In the genomic region with DNA sequence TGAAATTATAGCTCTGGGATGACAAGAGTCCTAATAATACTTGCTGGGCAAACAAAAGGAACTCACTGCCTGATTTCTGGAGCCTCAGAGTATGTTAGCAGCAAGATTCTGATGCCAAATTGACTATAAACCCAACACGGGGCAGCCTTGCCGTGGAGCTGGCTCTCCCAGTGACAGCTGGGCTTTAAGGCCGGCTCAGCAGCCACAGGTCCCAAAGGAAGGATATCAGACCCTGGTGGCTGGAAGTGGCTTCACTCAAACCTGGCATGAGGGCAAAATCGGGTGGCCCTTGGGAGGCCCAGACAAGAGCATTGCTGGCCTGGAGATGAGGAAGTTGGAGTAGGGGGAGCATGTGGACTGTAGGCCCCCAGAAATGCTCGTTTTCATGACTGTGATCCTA, we compare ENCODE assay signal across 27 cellular contexts.
"Had no signal": no experiment of that assay in that cellular context is flagged by ENCODE, and none has a peak within 500 bp of the region (broad histone marks: within the 10 kb centered on the region; RNA-seq: fewer than 3 reads in every experiment).

No MANE protein-coding gene starts in this region.

- H3K27ac Mint-ChIP-seq: naive thymus-derived CD8-positive, alpha-beta T cell; natural killer cell treated with Interleukin-12 subunit alpha and Interleukin-12 subunit beta and Interleukin-15 and Interleukin-18, amount 100 ng/mL, for 72 hours; neural progenitor cell; progenitor cell of endocrine pancreas; stimulated activated effector memory CD8-positive, alpha-beta T cell treated with anti-CD3 and anti-CD28 coated beads, Interleukin-12 subunit alpha, Interleukin-12 subunit beta, amount 100 ng/mL, for 72 hours; stimulated activated naive CD8-positive, alpha-beta T cell treated with anti-CD3 and anti-CD28 coated beads, Interleukin-15, Interleukin-2, amounts not matched to agents 100 ng/mL and 50 ng/mL, for 24 hours had no signal

- H3K4me3 Mint-ChIP-seq: naive thymus-derived CD8-positive, alpha-beta T cell; natural killer cell treated with Interleukin-12 subunit alpha and Interleukin-12 subunit beta and Interleukin-15 and Interleukin-18, amount 100 ng/mL, for 72 hours; neural progenitor cell; stimulated activated effector memory CD8-positive, alpha-beta T cell treated with anti-CD3 and anti-CD28 coated beads, Interleukin-12 subunit alpha, Interleukin-12 subunit beta, amount 100 ng/mL, for 72 hours; stimulated activated naive B cell treated with anti-CD40 and anti-IgM and Interleukin-4, amounts not matched to agents 10 μg/mL and 1 μg/mL and 100 μg/mL, for 72 hours; stimulated activated naive CD8-positive, alpha-beta T cell treated with anti-CD3 and anti-CD28 coated beads, Interleukin-15, Interleukin-2, amounts not matched to agents 100 ng/mL and 50 ng/mL, for 24 hours had no signal

- H3K4me3 ChIP-seq: neural progenitor cell, ovary, psoas muscle, right lobe of liver, sigmoid colon, stomach, thoracic aorta, thyroid gland, tibial nerve, upper lobe of left lung, vagina had no signal

- H3K4me2 ChIP-seq: neural progenitor cell had no signal

- H3K27me3 Mint-ChIP-seq: naive thymus-derived CD8-positive, alpha-beta T cell; natural killer cell treated with Interleukin-12 subunit alpha and Interleukin-12 subunit beta and Interleukin-15 and Interleukin-18, amount 100 ng/mL, for 72 hours; progenitor cell of endocrine pancreas; stimulated activated naive B cell treated with anti-CD40 and anti-IgM and Interleukin-4, amounts not matched to agents 10 μg/mL and 1 μg/mL and 100 μg/mL, for 72 hours; stimulated activated naive CD8-positive, alpha-beta T cell treated with anti-CD3 and anti-CD28 coated beads, Interleukin-15, Interleukin-2, amounts not matched to agents 100 ng/mL and 50 ng/mL, for 24 hours had no signal

- H3K4me1 ChIP-seq: neural progenitor cell, parathyroid adenoma, psoas muscle, right lobe of liver, tibial nerve, vagina had no signal

- H3K27me3 ChIP-seq: neural progenitor cell, ovary, right lobe of liver, sigmoid colon, stomach, thyroid gland, tibial nerve, upper lobe of left lung, vagina had no signal

- H3K36me3 ChIP-seq: neural progenitor cell, ovary had no signal

- H3K9me3 Mint-ChIP-seq: naive thymus-derived CD8-positive, alpha-beta T cell; natural killer cell treated with Interleukin-12 subunit alpha and Interleukin-12 subunit beta and Interleukin-15 and Interleukin-18, amount 100 ng/mL, for 72 hours; neural progenitor cell; stimulated activated effector memory CD8-positive, alpha-beta T cell treated with anti-CD3 and anti-CD28 coated beads, Interleukin-12 subunit alpha, Interleukin-12 subunit beta, amount 100 ng/mL, for 72 hours; stimulated activated naive B cell treated with anti-CD40 and anti-IgM and Interleukin-4, amounts not matched to agents 10 μg/mL and 1 μg/mL and 100 μg/mL, for 72 hours; stimulated activated naive CD8-positive, alpha-beta T cell treated with anti-CD3 and anti-CD28 coated beads, Interleukin-15, Interleukin-2, amounts not matched to agents 100 ng/mL and 50 ng/mL, for 24 hours had no signal

- DNase-seq: naive thymus-derived CD8-positive, alpha-beta T cell; nucleus accumbens; ovary; psoas muscle; right lobe of liver; sigmoid colon; small intestine; stimulated activated CD4-positive, alpha-beta T cell treated with anti-CD3 and anti-CD28 coated beads, Interleukin-15, amount 100 ng/mL, for 24 hours; stimulated activated CD4-positive, alpha-beta T cell treated with anti-CD3 and anti-CD28 coated beads, Interleukin-2, amount 100 ng/mL, for 24 hours; stimulated activated CD4-positive, alpha-beta T cell treated with anti-CD3 and anti-CD28 coated beads, Interleukin-2, amount 100 ng/mL, for 48 hours; stimulated activated CD4-positive, alpha-beta T cell treated with anti-CD3 and anti-CD28 coated beads, Interleukin-4, amount 100 ng/mL, for 24 hours; stimulated activated naive B cell treated with anti-CD40 and anti-IgM and Interleukin-4, amounts not matched to agents 10 μg/mL and 1 μg/mL and 100 μg/mL, for 72 hours; stimulated activated naive CD4-positive, alpha-beta T cell treated with Interleukin-2 at 50 U/mL for 16 hours; stomach; thyroid gland; trophoblast cell; upper lobe of left lung had no signal

- H3K9ac ChIP-seq: neural progenitor cell, parathyroid adenoma had no signal

- ATAC-seq: naive thymus-derived CD8-positive, alpha-beta T cell; natural killer cell treated with Interleukin-12 subunit alpha and Interleukin-12 subunit beta and Interleukin-15 and Interleukin-18, amount 100 ng/mL, for 72 hours; psoas muscle; right cardiac atrium; right lobe of liver; stimulated activated effector memory CD8-positive, alpha-beta T cell treated with anti-CD3 and anti-CD28 coated beads, Interleukin-12 subunit alpha, Interleukin-12 subunit beta, amount 100 ng/mL, for 72 hours; stimulated activated naive B cell treated with anti-CD40 and anti-IgM and Interleukin-4, amounts not matched to agents 10 μg/mL and 1 μg/mL and 100 μg/mL, for 72 hours had no signal

- H3K9me3 ChIP-seq: ovary, psoas muscle, right lobe of liver, sigmoid colon, stomach, thoracic aorta, thyroid gland, tibial nerve, upper lobe of left lung, vagina had no signal

- H3K27ac ChIP-seq: neural progenitor cell, ovary, parathyroid adenoma, psoas muscle, right lobe of liver, sigmoid colon, stomach, thoracic aorta, thyroid gland, tibial nerve, upper lobe of left lung, vagina had no signal
